Comparison of ENCODE assay signal across 6 cellular contexts in genomic region chr2:239817632-239818031, GRCh38.
DNase-seq lines count a peak whose midpoint lies in the region; ATAC-seq, FAIRE-seq and TF ChIP-seq lines count a peak whose summit lies in the region.
"Not testable (repeated sequence)": the region's sequence is repeated elsewhere in the genome, so short reads cannot be mapped to it uniquely, and the experiment has no call there.

No MANE protein-coding gene starts in this region.

- not testable (repeated sequence) for H4K20me1 ChIP-seq in DND-41 (ENCODE audit: insufficient read depth, low read length)

- not testable (repeated sequence) for H3K4me2 ChIP-seq in DND-41 (ENCODE audit: insufficient read depth, low read length)

- 73% methylated on average over 7 of the region's 7 CpGs for WGBS in pancreas, 2 donors
- WGBS in stomach, 5 donors, result 67 to 92% (median 77%) methylated on average over 5 to 7 of the region's 7 CpGs

- not testable (repeated sequence) for TF ChIP-seq CTCF in DND-41 (IDR thresholded peaks at IDR 0.05; ENCODE audit: borderline replicate concordance, extremely low read depth, low read length, poor library complexity, severe bottlenecking); pancreas (IDR thresholded peaks at IDR 0.05); stomach (IDR thresholded peaks at IDR 0.05)

- not testable (repeated sequence) for H3K9ac ChIP-seq in DND-41 (ENCODE audit: low read depth, low read length)

- not testable (repeated sequence) for H3K27me3 ChIP-seq in DND-41 (ENCODE audit: insufficient read depth, low read length, poor library complexity); pancreas; stomach

- H3K27ac ChIP-seq in DND-41 (ENCODE audit: low read length) (peak overlapping the region; percentile 53; the same call in 1 of the 2 replicates), stomach (peak overlapping the region in 1 of 5 donors; percentile 57)
- not testable (repeated sequence) for H3K27ac ChIP-seq in pancreas

- not testable (repeated sequence) for H3K4me1 Mint-ChIP-seq in natural killer cell treated with Interleukin-12 subunit alpha and Interleukin-12 subunit beta and Interleukin-15 and Interleukin-18, amount 100 ng/mL, for 72 hours (ENCODE audit: low read depth in 2 of 2)

- H3K9me3 ChIP-seq in DND-41 (ENCODE audit: insufficient read depth, low read length, severe bottlenecking); pancreas; stomach: not testable (repeated sequence)

- H3K9me3 Mint-ChIP-seq in natural killer cell treated with Interleukin-12 subunit alpha and Interleukin-12 subunit beta and Interleukin-15 and Interleukin-18, amount 100 ng/mL, for 72 hours, result not testable (repeated sequence)

- H2AFZ ChIP-seq in DND-41 (ENCODE audit: low read depth, low read length), result not testable (repeated sequence)

- H3K27me3 Mint-ChIP-seq in natural killer cell treated with Interleukin-12 subunit alpha and Interleukin-12 subunit beta and Interleukin-15 and Interleukin-18, amount 100 ng/mL, for 72 hours, result peaks cover 14 to 15% of the 10 kb centered on the region in 2 donors

- TF ChIP-seq POLR2A in stomach (IDR thresholded peaks at IDR 0.05), result not testable (repeated sequence)

- H3K4me3 Mint-ChIP-seq in natural killer cell treated with Interleukin-12 subunit alpha and Interleukin-12 subunit beta and Interleukin-15 and Interleukin-18, amount 100 ng/mL, for 72 hours, result not testable (repeated sequence)

- H3K27ac Mint-ChIP-seq in natural killer cell treated with Interleukin-12 subunit alpha and Interleukin-12 subunit beta and Interleukin-15 and Interleukin-18, amount 100 ng/mL, for 72 hours, result not testable (repeated sequence)

- H3K4me3 ChIP-seq in DND-41 (ENCODE audit: low read depth in 1 of 2, low read length in 2 of 2); pancreas; stomach: not testable (repeated sequence)

- not testable (repeated sequence) for TF ChIP-seq EP300 in stomach (IDR thresholded peaks at IDR 0.05)

- not testable (repeated sequence) for ATAC-seq in DND-41 (ENCODE audit: insufficient read depth, low read depth); natural killer cell treated with Interleukin-12 subunit alpha and Interleukin-12 subunit beta and Interleukin-15 and Interleukin-18, amount 100 ng/mL, for 72 hours; pancreas

- not testable (repeated sequence) for DNase-seq in DND-41, pancreas
- DNase-seq in activated CD8-positive, alpha-beta memory T cell treated with anti-CD3 and anti-CD28 coated beads, Interleukin-2, amount 50 U/mL, for 48 hours, result peak; percentile 20
- DNase-seq in natural killer cell treated with Interleukin-12 subunit alpha and Interleukin-12 subunit beta and Interleukin-15 and Interleukin-18, amount 100 ng/mL, for 72 hours (ENCODE audit: low spot score), result peak; percentile 46
- DNase-seq in stomach, result peak; percentile 10

- not testable (repeated sequence) for H3K79me2 ChIP-seq in DND-41 (ENCODE audit: insufficient read depth, low read length)

- FAIRE-seq in colon (lab: Jason Lieb, UNC) (peak; percentile 55), pancreas (lab: Jason Lieb, UNC) (peak; percentile 17)

- not testable (repeated sequence) for H3K36me3 ChIP-seq in DND-41 (ENCODE audit: insufficient read depth, low read length); pancreas; stomach

- H3K4me1 ChIP-seq in DND-41 (ENCODE audit: insufficient read depth, low read length); pancreas: not testable (repeated sequence)
- peaks cover 0 to 28% (median 1%) of the 10 kb centered on the region in 4 donors for H3K4me1 ChIP-seq in stomach

- intact Hi-C loops in pancreas (cut with DNase I); stomach (cut with DNase I; ENCODE audit: low total_unique reads): not testable (repeated sequence)

- not testable (repeated sequence) for H3K36me3 Mint-ChIP-seq in natural killer cell treated with Interleukin-12 subunit alpha and Interleukin-12 subunit beta and Interleukin-15 and Interleukin-18, amount 100 ng/mL, for 72 hours
